In genomic region chr16:89472711-89473075, GRCh38 we compare ENCODE assay signal across 2 cellular contexts.
A peak's percentile ranks its signal among the peaks of the same experiment; 100 is the strongest.
TF ChIP-seq lines count a peak whose summit lies in the region.

No MANE protein-coding gene starts in this region.

TF ChIP-seq in WTC11, 78 proteins besides CTCF, POLR2A, EP300 and RAD21 (continued from another document):
- no peak for TF ChIP-seq E2F4 (CRISPR knock-in tag; IDR thresholded peaks at IDR 0.05; ENCODE audit: borderline replicate concordance, low read depth)

TF ChIP-seq in HepG2, 621 proteins besides CTCF, POLR2A, EP300 and RAD21 (continues in another document):
- TF ChIP-seq ZNF770 (CRISPR knock-in tag; IDR thresholded peaks at IDR 0.05) (peak; percentile 85), REST (IDR thresholded peaks at IDR 0.05; ENCODE audit: borderline replicate concordance in 1 of 2, low read depth in 1 of 2, low read length in 2 of 2) (no peak), CEBPB (IDR thresholded peaks at IDR 0.05; ENCODE audit: borderline replicate concordance, low read depth, low read length) (peak; percentile 68), HNF4A (CRISPR knock-in tag; IDR thresholded peaks at IDR 0.05) (0 out of 2 replicates have a peak, but pooled peaks have one; percentile 46), ZNF121 (CRISPR knock-in tag; IDR thresholded peaks at IDR 0.05) (peak; percentile 91), KAT8 (CRISPR knock-in tag; IDR thresholded peaks at IDR 0.05) (0 out of 2 replicates have a peak, but pooled peaks have one; percentile 22), NFKB2 (CRISPR knock-in tag; IDR thresholded peaks at IDR 0.05; ENCODE audit: borderline replicate concordance) (no peak), TEF (CRISPR knock-in tag; IDR thresholded peaks at IDR 0.05) (no peak), NR2C2 (CRISPR knock-in tag; IDR thresholded peaks at IDR 0.05; ENCODE audit: borderline replicate concordance) (peak; percentile 50; the same call in 1 of the 2 replicates), ZNF777 (CRISPR knock-in tag; IDR thresholded peaks at IDR 0.05) (0 out of 2 replicates have a peak, but pooled peaks have one; percentile 28), KDM1A (CRISPR knock-in tag; IDR thresholded peaks at IDR 0.05) (0 out of 2 replicates have a peak, but pooled peaks have one; percentile 30), ZMYM3 (CRISPR knock-in tag; IDR thresholded peaks at IDR 0.05) (peak; percentile 57; the same call in 1 of the 2 replicates), NCOA2 (CRISPR knock-in tag; IDR thresholded peaks at IDR 0.05) (no peak), TFAP4 (IDR thresholded peaks at IDR 0.05; ENCODE audit: borderline replicate concordance, low read depth) (no peak), ZNF280D (CRISPR knock-in tag; IDR thresholded peaks at IDR 0.05) (no peak), ARID4A (CRISPR knock-in tag; IDR thresholded peaks at IDR 0.05; ENCODE audit: borderline replicate concordance) (0 out of 2 replicates have a peak, but pooled peaks have one; percentile 29), LCORL (IDR thresholded peaks at IDR 0.05) (no peak), LCORL (CRISPR knock-in tag; IDR thresholded peaks at IDR 0.05) (no peak), ZNF646 (CRISPR knock-in tag; IDR thresholded peaks at IDR 0.05) (no peak), NFYB (CRISPR knock-in tag; IDR thresholded peaks at IDR 0.05) (0 out of 2 replicates have a peak, but pooled peaks have one; percentile 5), ZNF530 (CRISPR knock-in tag; IDR thresholded peaks at IDR 0.05; ENCODE audit: low read depth) (no peak), PAXIP1 (CRISPR knock-in tag; conservative IDR thresholded peaks at IDR 0.05) (0 out of 2 replicates have a peak, but pooled peaks have one; percentile 15)
